Comparison of ENCODE assay signal across 8 cellular contexts in the genomic region with DNA sequence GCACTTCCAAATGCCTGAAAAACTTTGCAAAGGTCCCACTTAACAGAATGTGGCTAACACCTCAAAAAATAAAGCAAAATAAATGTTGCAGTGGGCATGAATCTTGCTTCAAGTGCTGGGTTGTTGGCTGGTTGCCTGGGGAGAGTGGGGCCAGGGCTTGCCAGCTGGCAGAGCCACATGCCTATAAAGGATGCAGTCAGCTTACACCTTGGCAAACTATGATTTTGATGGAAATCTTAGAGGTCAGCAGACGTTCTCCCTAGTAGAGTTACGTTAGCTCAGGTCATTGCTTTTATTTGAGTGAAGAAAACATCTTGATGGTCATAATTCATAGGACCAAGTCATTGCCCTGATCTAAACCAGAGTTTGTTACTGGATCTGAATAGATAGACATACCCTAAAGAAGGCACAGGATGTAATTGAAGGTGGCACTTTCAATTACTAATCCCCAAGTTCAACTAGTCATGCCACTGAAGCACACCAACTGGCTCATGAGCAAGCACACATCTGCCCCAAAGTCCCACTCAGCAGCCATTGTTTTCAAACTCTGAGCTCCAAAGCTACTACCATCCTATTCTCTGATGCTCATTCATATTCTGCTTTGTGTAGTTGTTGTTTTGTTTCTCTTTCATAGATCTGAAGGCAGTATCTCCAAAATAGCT. TPM values are rescaled to one million over a fixed set of nuclear protein-coding genes. Genes with fewer than 3 reads are reported as not detected.
DNase-seq lines count a peak whose midpoint lies in the region; ATAC-seq lines count a peak whose summit lies in the region.

No MANE protein-coding gene starts in this region.

- H3K36me3 Mint-ChIP-seq in activated naive CD4-positive, alpha-beta T cell treated with anti-CD3 and anti-CD28 coated beads, Interleukin-2, amount 50 U/mL, for 24 hours = no peaks in the 10 kb centered on the region
- H3K36me3 Mint-ChIP-seq in central memory CD8-positive, alpha-beta T cell (ENCODE audit: insufficient read depth) = no peaks in the 10 kb centered on the region

- ATAC-seq in central memory CD8-positive, alpha-beta T cell (replicated peaks; ENCODE audit: extremely low read depth, poor library complexity, severe bottlenecking) = peak; percentile 41
- ATAC-seq in stimulated activated naive CD8-positive, alpha-beta T cell treated with anti-CD3 and anti-CD28 coated beads, Interleukin-15, amount 100 ng/mL, for 72 hours = peak; percentile 72
- no peak for ATAC-seq in GM19023 (IDR thresholded peaks at IDR 0.05; ENCODE audit: unreplicated experiment)
- ATAC-seq in sciatic nerve = no peak

- H3K9me3 Mint-ChIP-seq in activated naive CD4-positive, alpha-beta T cell treated with anti-CD3 and anti-CD28 coated beads, Interleukin-2, amount 50 U/mL, for 24 hours = no peaks in the 10 kb centered on the region
- no peaks in the 10 kb centered on the region for H3K9me3 Mint-ChIP-seq in central memory CD8-positive, alpha-beta T cell
- no peaks in the 10 kb centered on the region for H3K9me3 Mint-ChIP-seq in stimulated activated naive CD8-positive, alpha-beta T cell treated with anti-CD3 and anti-CD28 coated beads, Interleukin-15, amount 100 ng/mL, for 72 hours

- intact Hi-C loops in sciatic nerve (cut with DNase I) = no loop called here

- no peak overlapping the region for H3K4me3 Mint-ChIP-seq in activated naive CD4-positive, alpha-beta T cell treated with anti-CD3 and anti-CD28 coated beads, Interleukin-2, amount 50 U/mL, for 24 hours
- H3K4me3 Mint-ChIP-seq in central memory CD8-positive, alpha-beta T cell = no peak overlapping the region
- no peak overlapping the region for H3K4me3 Mint-ChIP-seq in stimulated activated naive CD8-positive, alpha-beta T cell treated with anti-CD3 and anti-CD28 coated beads, Interleukin-15, amount 100 ng/mL, for 72 hours

- H3K4me1 Mint-ChIP-seq in activated naive CD4-positive, alpha-beta T cell treated with anti-CD3 and anti-CD28 coated beads, Interleukin-2, amount 50 U/mL, for 24 hours = peaks cover 29% of the 10 kb centered on the region
- peaks cover 6% of the 10 kb centered on the region for H3K4me1 Mint-ChIP-seq in central memory CD8-positive, alpha-beta T cell
- peaks cover 34% of the 10 kb centered on the region for H3K4me1 Mint-ChIP-seq in stimulated activated naive CD8-positive, alpha-beta T cell treated with anti-CD3 and anti-CD28 coated beads, Interleukin-15, amount 100 ng/mL, for 72 hours

- H3K27me3 Mint-ChIP-seq in activated naive CD4-positive, alpha-beta T cell treated with anti-CD3 and anti-CD28 coated beads, Interleukin-2, amount 50 U/mL, for 24 hours = no peaks in the 10 kb centered on the region
- no peaks in the 10 kb centered on the region for H3K27me3 Mint-ChIP-seq in central memory CD8-positive, alpha-beta T cell
- H3K27me3 Mint-ChIP-seq in stimulated activated naive CD8-positive, alpha-beta T cell treated with anti-CD3 and anti-CD28 coated beads, Interleukin-15, amount 100 ng/mL, for 72 hours = no peaks in the 10 kb centered on the region

- DNase-seq in activated naive CD4-positive, alpha-beta T cell treated with Interleukin-2 at 50 U/mL for 16 hours = no peak
- DNase-seq in NCI-H345 treated with DMSO at 0.1 percent for 48 hours (lab: John Stamatoyannopoulos, UW; ENCODE audit: unreplicated experiment) = peak; percentile 51
- DNase-seq in central memory CD8-positive, alpha-beta T cell (ENCODE audit: low spot score in 2 of 2) = no peak
- DNase-seq in stimulated activated naive CD8-positive, alpha-beta T cell treated with anti-CD3 and anti-CD28 coated beads, Interleukin-15, amount 100 ng/mL, for 72 hours = peak in 1 of 2 donors; percentile 27
- DNase-seq in sciatic nerve (ENCODE audit: low spot score) = no peak
- no peak for DNase-seq in GM19238 (ENCODE audit: insufficient read length, low spot score)

- H3K27ac Mint-ChIP-seq in activated naive CD4-positive, alpha-beta T cell treated with anti-CD3 and anti-CD28 coated beads, Interleukin-2, amount 50 U/mL, for 24 hours = peak overlapping the region; percentile 13
- no peak overlapping the region for H3K27ac Mint-ChIP-seq in central memory CD8-positive, alpha-beta T cell (ENCODE audit: low read depth)
- H3K27ac Mint-ChIP-seq in stimulated activated naive CD8-positive, alpha-beta T cell treated with anti-CD3 and anti-CD28 coated beads, Interleukin-15, amount 100 ng/mL, for 72 hours = no peak overlapping the region

RNA-seq across cellular contexts. Expression of a gene that starts 51.2 kb away (rescaled TPM):
- 30.2 TPM for total RNA-seq in sciatic nerve

Comparison
In these comparisons a context has a peak if more than half of its experiments do, and no peak if none do; other contexts are left out.
1. ATAC-seq: peak in central memory CD8-positive, alpha-beta T cell (single experiment) and stimulated activated naive CD8-positive, alpha-beta T cell treated with anti-CD3 and anti-CD28 coated beads, Interleukin-15, amount 100 ng/mL, for 72 hours (single experiment); none in GM19023 (single experiment) and sciatic nerve (single experiment).